ENCODE assay signal across 8 cellular contexts in the genomic region with DNA sequence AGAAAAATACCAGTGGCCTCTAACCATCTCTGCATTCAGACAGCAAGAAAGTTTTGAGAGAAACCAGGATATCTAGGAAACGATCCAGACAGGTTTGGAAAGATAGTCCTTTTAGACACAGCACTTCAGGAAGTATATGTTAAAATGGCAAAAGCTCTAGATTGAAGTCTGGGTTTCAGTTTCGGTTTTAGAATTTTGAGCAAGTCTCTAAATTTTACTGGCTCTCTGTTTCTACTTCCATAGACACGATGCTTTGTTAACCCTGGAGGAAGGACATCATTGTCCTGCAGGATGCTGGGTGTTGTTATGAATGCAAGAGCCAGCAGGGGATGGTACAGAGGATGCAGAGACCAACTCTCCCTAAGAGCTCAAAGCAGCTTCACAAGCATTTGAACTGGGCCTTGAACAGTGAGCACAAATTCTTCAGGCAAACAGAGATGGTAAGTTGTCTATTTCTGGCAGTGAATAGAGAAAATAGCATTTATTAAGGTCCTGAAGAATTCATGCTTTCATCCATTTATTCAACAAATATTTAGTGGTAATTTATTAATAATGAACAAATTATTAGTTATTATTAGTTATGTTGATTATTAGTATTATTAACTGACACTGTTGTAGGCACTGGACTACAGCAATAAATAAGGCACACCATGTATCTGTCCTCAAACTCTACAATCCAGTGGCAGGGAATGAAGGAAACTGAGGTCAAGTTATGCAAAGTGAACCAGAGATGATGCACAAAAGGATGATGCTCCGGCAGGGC.
DNase-seq lines count a peak whose midpoint lies in the region; ATAC-seq and TF ChIP-seq lines count a peak whose summit lies in the region.
"Had no signal": no experiment of that assay in that cellular context is flagged by ENCODE, and none has a peak within 500 bp of the region (broad histone marks: within the 10 kb centered on the region; RNA-seq: fewer than 3 reads in every experiment).

No MANE protein-coding gene starts in this region.

- H4K20me1 ChIP-seq in DND-41 (ENCODE audit: insufficient read depth, low read length), result no peaks in the 10 kb centered on the region

- H3K4me3 ChIP-seq in DND-41 (ENCODE audit: low read depth in 1 of 2, low read length in 2 of 2) (peak overlapping the region in 1 of 2 experiments; percentile 22; a peak in 1 of 4 replicates), astrocyte of the spinal cord (ENCODE audit: low read depth, low read length) (no peak overlapping the region), muscle layer of duodenum (ENCODE audit: low read depth in 1 of 2, low read length in 2 of 2) (peak overlapping the region; percentile 29 to 34), psoas muscle (no peak overlapping the region)
- H3K4me3 ChIP-seq in Jurkat, Clone E6-1 (ENCODE audit: low read length), result no peak overlapping the region; the same call in 1 of the 2 replicates
- H3K4me3 ChIP-seq: stomach had no signal

- H3K27ac ChIP-seq in DND-41 (ENCODE audit: low read length) (peak overlapping the region; percentile 36; the same call in 1 of the 2 replicates), muscle layer of duodenum (ENCODE audit: low read length) (no peak overlapping the region), psoas muscle (no peak overlapping the region)

- WGBS in psoas muscle, 3 donors, result 70 to 72% (median 71%) methylated on average over 4 of the region's 4 CpGs

- DNase-seq in DND-41 (peak; percentile 18), astrocyte of the spinal cord (ENCODE audit: low read depth, low spot score) (peak; percentile 22), psoas muscle (no peak), hippocampal formation (lab: John Stamatoyannopoulos, UW) (no peak), mucosa of gallbladder (ENCODE audit: low spot score) (no peak)
- DNase-seq in Jurkat, Clone E6-1 (ENCODE audit: low read depth, low spot score), result peak; percentile 14
- DNase-seq: stomach had no signal

- H2AFZ ChIP-seq in DND-41 (ENCODE audit: low read depth, low read length), result peak overlapping the region; percentile 75

- H3K4me2 ChIP-seq in DND-41 (ENCODE audit: insufficient read depth, low read length), result peak overlapping the region; percentile 50

- intact Hi-C loops in psoas muscle (cut with DNase I), result loop anchor here in 1 of 2 donors (5.0 kb wide), 1 partner anchor 135 kb away; no protein-coding TSS in a partner anchor

- H3K9me3 ChIP-seq in DND-41 (ENCODE audit: insufficient read depth, low read length, severe bottlenecking) (no peaks in the 10 kb centered on the region), muscle layer of duodenum (ENCODE audit: control insufficient read depth in 1 of 2, low read length in 2 of 2) (no peaks in the 10 kb centered on the region), psoas muscle (no peaks in the 10 kb centered on the region)
- H3K9me3 ChIP-seq: stomach had no signal

- H3K27me3 ChIP-seq in DND-41 (ENCODE audit: insufficient read depth, low read length, poor library complexity) (no peaks in the 10 kb centered on the region), muscle layer of duodenum (ENCODE audit: low read depth, low read length) (no peaks in the 10 kb centered on the region), psoas muscle (ENCODE audit: insufficient read depth in 3 of 3, low read length in 2 of 3) (no peaks in the 10 kb centered on the region)
- H3K27me3 ChIP-seq: stomach had no signal

- in situ Hi-C loops in astrocyte of the spinal cord (cut with HindIII; ENCODE audit: low sequenced_read_pairs), result no loop called here

- H3K4me1 ChIP-seq in DND-41 (ENCODE audit: insufficient read depth, low read length) (peaks cover 10% of the 10 kb centered on the region), muscle layer of duodenum (ENCODE audit: control insufficient read depth in 1 of 2, insufficient read depth in 2 of 2, low read length in 2 of 2) (peaks cover 4 to 45% of the 10 kb centered on the region in 2 donors), psoas muscle (no peaks in the 10 kb centered on the region)

- H3K36me3 ChIP-seq in DND-41 (ENCODE audit: insufficient read depth, low read length), result no peaks in the 10 kb centered on the region
- no peaks in the 10 kb centered on the region for H3K36me3 ChIP-seq in muscle layer of duodenum (ENCODE audit: control insufficient read depth in 1 of 2, insufficient read depth in 2 of 2, low read length in 2 of 2)
- no peaks in the 10 kb centered on the region for H3K36me3 ChIP-seq in psoas muscle (ENCODE audit: insufficient read depth in 1 of 2, low read depth in 1 of 2)
- H3K36me3 ChIP-seq: stomach had no signal

- no peak overlapping the region for H3K9ac ChIP-seq in DND-41 (ENCODE audit: low read depth, low read length)

- TF ChIP-seq CTCF in DND-41 (IDR thresholded peaks at IDR 0.05; ENCODE audit: borderline replicate concordance, extremely low read depth, low read length, poor library complexity, severe bottlenecking), result no peak
- TF ChIP-seq CTCF in astrocyte of the spinal cord (IDR thresholded peaks at IDR 0.05; ENCODE audit: low read depth, low read length), result no peak
- TF ChIP-seq CTCF in psoas muscle (IDR thresholded peaks at IDR 0.05), result no peak

- no peaks in the 10 kb centered on the region for H3K79me2 ChIP-seq in DND-41 (ENCODE audit: insufficient read depth, low read length)

- ATAC-seq in DND-41 (ENCODE audit: insufficient read depth, low read depth) (peak; percentile 76), psoas muscle (no peak)

Comparison
In these comparisons a context has a peak if more than half of its experiments do, and no peak if none do; other contexts are left out.
1. DNase-seq: peak in DND-41 (single experiment), Jurkat, Clone E6-1 (single experiment) and astrocyte of the spinal cord (single experiment); none in psoas muscle (0 of 2), hippocampal formation (0 of 2) and mucosa of gallbladder (single experiment).
2. H3K4me3 ChIP-seq: peak in muscle layer of duodenum (2 of 2); none in Jurkat, Clone E6-1 (single experiment), astrocyte of the spinal cord (single experiment) and psoas muscle (single experiment).